In the genomic region with DNA sequence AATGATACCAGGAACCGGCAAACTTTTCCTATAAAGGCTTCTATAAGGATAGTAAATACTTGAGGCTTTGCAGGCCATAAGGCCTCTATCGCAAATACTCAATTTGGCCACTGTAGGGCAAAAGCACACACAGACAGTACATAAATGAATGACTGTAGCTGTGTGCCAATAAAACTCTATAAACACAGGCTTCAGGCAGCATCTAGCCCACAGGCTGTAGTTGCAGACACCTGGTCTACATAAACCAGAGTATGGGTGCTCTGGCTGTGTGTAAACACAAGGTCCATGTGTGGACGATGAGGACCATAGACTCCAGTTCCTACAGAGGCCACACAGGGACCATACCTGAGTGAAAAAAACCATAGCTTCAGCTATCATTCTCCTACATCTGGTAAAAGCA, we compare ENCODE assay signal across 10 cellular contexts. TPM values are rescaled to one million over a fixed set of nuclear protein-coding genes. Genes with fewer than 3 reads are reported as not detected.
DNase-seq lines count a peak whose midpoint lies in the region; ATAC-seq and TF ChIP-seq lines count a peak whose summit lies in the region.
"Had no signal": no experiment of that assay in that cellular context is flagged by ENCODE, and none has a peak within 500 bp of the region (broad histone marks: within the 10 kb centered on the region; RNA-seq: fewer than 3 reads in every experiment).

No MANE protein-coding gene starts in this region.

- H3K9me3 ChIP-seq in endodermal cell (ENCODE audit: control insufficient read depth, low read length): no peaks in the 10 kb centered on the region
- H3K9me3 ChIP-seq: SJSA1 had no signal

- WGBS in endodermal cell (ENCODE audit: insufficient coverage in 1 of 2, insufficient read length in 1 of 2), 2 experiments: 87 to 100% methylated on average over 1 to 3 of the region's 3 CpGs

- no peaks in the 10 kb centered on the region for H3K9me3 Mint-ChIP-seq in endodermal cell
- H3K9me3 Mint-ChIP-seq in naive thymus-derived CD8-positive, alpha-beta T cell: no peaks in the 10 kb centered on the region
- H3K9me3 Mint-ChIP-seq: central memory CD8-positive, alpha-beta T cell had no signal

- no peak for ATAC-seq in naive thymus-derived CD8-positive, alpha-beta T cell
- ATAC-seq in GM21786 (IDR thresholded peaks at IDR 0.05; ENCODE audit: unreplicated experiment) (no peak), HG03565 (IDR thresholded peaks at IDR 0.05; ENCODE audit: unreplicated experiment) (no peak), HG03175 (IDR thresholded peaks at IDR 0.05; ENCODE audit: unreplicated experiment) (no peak)

- H3K36me3 ChIP-seq in BJ (ENCODE audit: control insufficient read depth, insufficient read depth, low read length) (peaks cover 4% of the 10 kb centered on the region; the same call in 1 of the 2 replicates), endodermal cell (ENCODE audit: control insufficient read depth, insufficient read depth, low read length) (peaks cover 66% of the 10 kb centered on the region)

- TF ChIP-seq CTCF in BJ (IDR thresholded peaks at IDR 0.05; ENCODE audit: insufficient read depth, low read depth, low read length) (peak; percentile 43), endodermal cell (conservative IDR thresholded peaks at IDR 0.05) (peak; percentile 14)

- no peaks in the 10 kb centered on the region for H3K27me3 ChIP-seq in BJ (ENCODE audit: control insufficient read depth, insufficient read depth, low read length)
- no peaks in the 10 kb centered on the region for H3K27me3 ChIP-seq in endodermal cell (ENCODE audit: control insufficient read depth, insufficient read depth, low read length, poor library complexity, severe bottlenecking)
- H3K27me3 ChIP-seq: SJSA1 had no signal

- H3K27me3 Mint-ChIP-seq in endodermal cell (ENCODE audit: insufficient read depth): no peaks in the 10 kb centered on the region
- no peaks in the 10 kb centered on the region for H3K27me3 Mint-ChIP-seq in naive thymus-derived CD8-positive, alpha-beta T cell
- H3K27me3 Mint-ChIP-seq: central memory CD8-positive, alpha-beta T cell had no signal

- H3K4me1 Mint-ChIP-seq in endodermal cell: peaks cover 31% of the 10 kb centered on the region
- peaks cover 14 to 44% (median 31%) of the 10 kb centered on the region in 4 donors for H3K4me1 Mint-ChIP-seq in naive thymus-derived CD8-positive, alpha-beta T cell

- H3K27ac Mint-ChIP-seq in endodermal cell: peak overlapping the region; percentile 26
- peak overlapping the region in 8 of 10 donors; percentile 22 to 67 (median 54) for H3K27ac Mint-ChIP-seq in naive thymus-derived CD8-positive, alpha-beta T cell

- DNase-seq in BJ (ENCODE audit: low read depth) (peak; percentile 31), NCI-H1092 treated with DMSO at 0.1 percent for 48 hours (lab: John Stamatoyannopoulos, UW) (peak; percentile 90), endodermal cell (no peak)
- no peak for DNase-seq in naive thymus-derived CD8-positive, alpha-beta T cell
- DNase-seq in activated CD4-positive, alpha-beta T cell treated with anti-CD3 and anti-CD28 coated beads for 1 hour: no peak

- H3K36me3 Mint-ChIP-seq in endodermal cell (ENCODE audit: low read depth): peaks cover 52% of the 10 kb centered on the region
- H3K36me3 Mint-ChIP-seq in naive thymus-derived CD8-positive, alpha-beta T cell: peaks cover 0 to 91% (median 14%) of the 10 kb centered on the region in 3 donors

- H3K27ac ChIP-seq in endodermal cell (ENCODE audit: low read depth, low read length): no peak overlapping the region
- H3K27ac ChIP-seq: SJSA1 had no signal

- POLR2A ChIA-PET in BJ (lab: Charles Lee): no interaction called here
- POLR2A ChIA-PET in naive thymus-derived CD8-positive, alpha-beta T cell (lab: Charles Lee): interaction anchor here (0.7 kb wide), 1 partner anchor 20 kb away, joined by 3 read pairs; no protein-coding TSS in a partner anchor

- H3K4me3 Mint-ChIP-seq in endodermal cell: no peak overlapping the region
- H3K4me3 Mint-ChIP-seq in naive thymus-derived CD8-positive, alpha-beta T cell: no peak overlapping the region
- H3K4me3 Mint-ChIP-seq: central memory CD8-positive, alpha-beta T cell had no signal

- CTCF ChIA-PET in BJ (lab: Yijun Ruan, JAX): interaction anchor here (0.6 to 2.2 kb wide), 9 partner anchors 12 to 236 kb away, joined by 3 to 7 read pairs (median 4); no protein-coding TSS in a partner anchor

- peaks cover 11% of the 10 kb centered on the region for H3K4me1 ChIP-seq in endodermal cell (ENCODE audit: control insufficient read depth, insufficient read depth, low read length)
- H3K4me1 ChIP-seq: SJSA1 had no signal

- H3K4me3 ChIP-seq in BJ (ENCODE audit: low read depth, low read length) (no peak overlapping the region), endodermal cell (ENCODE audit: low read length) (no peak overlapping the region)
- H3K4me3 ChIP-seq: SJSA1 had no signal

- H3K9ac ChIP-seq in endodermal cell (ENCODE audit: extremely low read depth, low read length, poor library complexity, severe bottlenecking): no peak overlapping the region

RNA-seq across cellular contexts. Expression of a gene that starts 52.2 kb away (rescaled TPM):
- 11.8 and 12.7 TPM in 2 replicates for polyA plus RNA-seq in BJ (2011; rRNA removed)
- polyA minus RNA-seq in BJ (2011; rRNA and poly(A)+ RNA removed): 13.3 and 14.7 TPM in 2 replicates
- 10 to 100 TPM; 85.0 to 99.9 TPM for total RNA-seq in endodermal cell
- 47.1 TPM for polyA plus RNA-seq in endodermal cell (2013, experiment 1 of 2)
- polyA plus RNA-seq in endodermal cell (2013, experiment 2 of 2): 46.3 TPM
- total RNA-seq in naive thymus-derived CD8-positive, alpha-beta T cell: 10 to 100 TPM; 61.8 to 67.8 TPM
- polyA plus RNA-seq in naive thymus-derived CD8-positive, alpha-beta T cell: 10 to 100 TPM in 2 of 3 donors, 1 to 10 TPM in 1; 8.9 to 20.4 (median 13.5) TPM

Comparison
In these comparisons a context has a peak if more than half of its experiments do, and no peak if none do; other contexts are left out.
1. DNase-seq: peak in BJ (single experiment) and NCI-H1092 treated with DMSO at 0.1 percent for 48 hours (single experiment); none in endodermal cell (single experiment), naive thymus-derived CD8-positive, alpha-beta T cell (0 of 10) and activated CD4-positive, alpha-beta T cell treated with anti-CD3 and anti-CD28 coated beads for 1 hour (single experiment).